21 cellular contexts compared by ENCODE assay signal in the genomic region with DNA sequence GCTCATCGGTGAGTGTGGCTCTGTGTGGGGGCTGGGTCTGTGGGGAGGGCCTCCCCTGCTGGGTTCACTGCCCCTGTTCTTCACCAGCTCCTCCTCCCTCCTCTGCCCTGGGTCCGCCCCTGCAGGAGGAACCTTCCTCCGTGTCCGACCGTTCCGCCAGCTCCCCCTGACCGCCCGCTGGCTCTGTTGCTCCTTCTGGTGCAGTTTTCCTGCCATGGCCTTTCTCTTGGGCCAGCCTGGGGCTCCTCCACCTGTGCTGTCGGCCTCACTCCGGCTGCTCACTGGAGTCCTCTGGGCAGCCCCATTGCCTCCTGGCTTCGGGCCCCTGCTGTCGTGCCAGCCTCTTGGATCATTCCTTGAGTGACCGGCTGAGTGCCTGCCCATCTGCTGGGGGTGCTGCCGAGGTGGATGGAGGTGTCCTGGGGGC. TPM values are rescaled to one million over a fixed set of nuclear protein-coding genes. Genes with fewer than 3 reads are reported as not detected.
"Had no signal": no experiment of that assay in that cellular context is flagged by ENCODE, and none has a peak within 500 bp of the region (broad histone marks: within the 10 kb centered on the region; RNA-seq: fewer than 3 reads in every experiment).

No MANE protein-coding gene starts in this region.

- H3K27ac ChIP-seq: foreskin keratinocyte, left ventricle myocardium inferior, parathyroid adenoma, thoracic aorta, upper lobe of left lung had no signal

- H3K4me3 ChIP-seq: left ventricle myocardium inferior, thoracic aorta, upper lobe of left lung had no signal

- H2AFZ ChIP-seq: parathyroid adenoma had no signal

- ATAC-seq: activated T-cell treated with anti-CD3 and anti-CD28 coated beads, Interleukin-2, amount 50 U/mL, for 4 hours; foreskin keratinocyte; natural killer cell had no signal

- H3K4me1 ChIP-seq: left ventricle myocardium inferior, parathyroid adenoma, upper lobe of left lung had no signal

- H3K9me3 ChIP-seq: left ventricle myocardium inferior, thoracic aorta, upper lobe of left lung had no signal

- H3K27me3 ChIP-seq: foreskin keratinocyte, upper lobe of left lung had no signal

- H3K9ac ChIP-seq: parathyroid adenoma had no signal

- H3K79me2 ChIP-seq: parathyroid adenoma had no signal

- DNase-seq: activated B cell treated with CpG ODN at 0.5 μM for 24 hours; activated CD4-positive, alpha-beta T cell treated with anti-CD3 and anti-CD28 coated beads for 4 hours; activated CD4-positive, alpha-beta T cell treated with anti-CD3 and anti-CD28 coated beads, Interleukin-2, amount 50 U/mL, for 48 hours; activated CD8-positive, alpha-beta memory T cell treated with anti-CD3 and anti-CD28 coated beads, Interleukin-2, amount 50 U/mL, for 48 hours; activated naive CD4-positive, alpha-beta T cell treated with Interleukin-2 at 50 U/mL for 16 hours; activated T-cell treated with anti-CD3 and anti-CD28 coated beads, Interleukin-2, amount 50 U/mL, for 4 hours; effector CD4-positive, alpha-beta T cell; erythroblast; foreskin keratinocyte; left ventricle myocardium inferior; mammary epithelial cell; midbrain; natural killer cell; nucleus accumbens; stimulated activated CD4-positive, alpha-beta T cell treated with anti-CD3 and anti-CD28 coated beads, Interleukin-2, amount 100 ng/mL, for 48 hours; stimulated activated CD8-positive, alpha-beta memory T cell treated with anti-CD3 and anti-CD28 coated beads, Interleukin-4, amount 100 ng/mL, for 48 hours; stimulated activated naive CD4-positive, alpha-beta T cell; upper lobe of left lung had no signal

RNA-seq across cellular contexts. Expression of a gene that starts 12.3 kb away (rescaled TPM):
- total RNA-seq: foreskin keratinocyte, kidney epithelial cell, thoracic aorta had no signal
- polyA plus RNA-seq: foreskin keratinocyte, mammary epithelial cell had no signal
